ENCODE assay signal across 9 cellular contexts in the genomic region with DNA sequence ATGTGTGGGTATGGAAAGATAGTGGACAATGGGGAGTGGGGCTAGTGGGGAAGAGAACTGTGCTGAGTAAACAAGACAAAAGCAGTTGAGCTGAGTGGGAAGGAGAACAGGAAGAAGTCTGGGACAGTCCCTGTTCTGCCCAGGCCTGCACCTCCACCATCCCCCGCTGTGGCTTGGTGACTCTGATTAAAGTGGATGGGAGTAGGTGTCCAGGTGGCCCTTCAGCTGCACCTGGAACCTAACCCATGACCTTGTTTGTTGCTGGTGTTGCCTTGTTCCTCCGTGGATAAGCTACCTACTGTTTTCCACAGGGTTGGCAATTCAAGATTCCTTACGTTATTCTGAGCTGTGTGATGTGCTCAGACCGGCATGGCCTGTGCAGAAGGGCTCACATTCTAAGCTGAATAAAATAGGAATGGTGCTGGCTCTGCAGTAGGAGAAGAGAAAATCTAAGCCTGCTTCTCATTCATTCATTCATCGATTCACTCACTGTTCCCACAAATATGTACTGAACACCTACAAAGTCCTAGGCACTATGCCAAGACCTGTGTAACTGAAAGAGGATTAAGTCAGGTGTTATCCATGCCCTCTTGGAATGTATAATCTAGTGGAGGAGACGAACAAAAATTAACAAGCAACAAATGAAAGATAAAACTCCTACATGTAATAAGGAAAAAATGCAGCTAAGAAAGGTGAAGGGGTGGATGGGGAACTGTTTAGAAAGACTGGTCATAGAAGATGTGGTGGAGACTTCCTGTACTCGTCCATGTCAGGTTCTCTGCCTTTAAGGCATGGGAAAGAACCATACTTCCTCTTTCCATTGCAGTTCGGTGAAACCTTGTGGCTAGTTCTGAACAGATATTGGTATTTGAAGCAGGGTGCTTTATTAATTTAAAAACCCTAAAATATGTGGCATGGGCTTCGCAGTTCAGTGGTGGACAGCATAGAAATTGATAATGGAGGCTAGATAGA. TPM values are rescaled to one million over a fixed set of nuclear protein-coding genes. Genes with fewer than 3 reads are reported as not detected.
DNase-seq lines count a peak whose midpoint lies in the region; ATAC-seq and TF ChIP-seq lines count a peak whose summit lies in the region.
"Had no signal": no experiment of that assay in that cellular context is flagged by ENCODE, and none has a peak within 500 bp of the region (broad histone marks: within the 10 kb centered on the region; RNA-seq: fewer than 3 reads in every experiment).

No MANE protein-coding gene starts in this region.

- peaks cover 4% of the 10 kb centered on the region for H3K9me3 Mint-ChIP-seq in T-helper 1 cell treated with Interleukin-12 subunit alpha and Interleukin-12 subunit beta and Interleukin-4 antibody, amounts not matched to agents 30 μg/mL and 1 μg/mL, for 36 hours
- peaks cover 0 to 14% (median 0%) of the 10 kb centered on the region in 11 donors for H3K9me3 Mint-ChIP-seq in naive thymus-derived CD4-positive, alpha-beta T cell

- H3K4me3 ChIP-seq in naive thymus-derived CD4-positive, alpha-beta T cell (ENCODE audit: low read length), result no peak overlapping the region
- H3K4me3 ChIP-seq: SJSA1 had no signal

- intact Hi-C loops in naive thymus-derived CD4-positive, alpha-beta T cell (cut with micrococcal nuclease), result no loop called here

- peak overlapping the region; percentile 4 for H3K4me3 Mint-ChIP-seq in T-helper 1 cell treated with Interleukin-12 subunit alpha and Interleukin-12 subunit beta and Interleukin-4 antibody, amounts not matched to agents 30 μg/mL and 1 μg/mL, for 36 hours
- H3K4me3 Mint-ChIP-seq in naive thymus-derived CD4-positive, alpha-beta T cell, result peak overlapping the region in 1 of 10 donors; percentile 34

- H3K27me3 Mint-ChIP-seq in T-helper 1 cell treated with Interleukin-12 subunit alpha and Interleukin-12 subunit beta and Interleukin-4 antibody, amounts not matched to agents 30 μg/mL and 1 μg/mL, for 36 hours (ENCODE audit: low read depth), result no peaks in the 10 kb centered on the region
- H3K27me3 Mint-ChIP-seq in naive thymus-derived CD4-positive, alpha-beta T cell, result peaks cover 6 to 35% (median 14%) of the 10 kb centered on the region in 5 donors

- H3K36me3 Mint-ChIP-seq in T-helper 1 cell treated with Interleukin-12 subunit alpha and Interleukin-12 subunit beta and Interleukin-4 antibody, amounts not matched to agents 30 μg/mL and 1 μg/mL, for 36 hours (ENCODE audit: low read depth), result peaks cover 13% of the 10 kb centered on the region
- peaks cover 0 to 25% (median 0%) of the 10 kb centered on the region in 5 donors for H3K36me3 Mint-ChIP-seq in naive thymus-derived CD4-positive, alpha-beta T cell

- no peaks in the 10 kb centered on the region for H3K36me3 ChIP-seq in naive thymus-derived CD4-positive, alpha-beta T cell (ENCODE audit: control insufficient read depth in 2 of 3, insufficient read depth in 3 of 3, low read length in 3 of 3)
- H3K36me3 ChIP-seq: SJSA1 had no signal

- POLR2A ChIA-PET in naive thymus-derived CD4-positive, alpha-beta T cell (lab: Charles Lee), result no interaction called here

- H3K27ac Mint-ChIP-seq in T-helper 1 cell treated with Interleukin-12 subunit alpha and Interleukin-12 subunit beta and Interleukin-4 antibody, amounts not matched to agents 30 μg/mL and 1 μg/mL, for 36 hours, result peak overlapping the region; percentile 53
- no peak overlapping the region for H3K27ac Mint-ChIP-seq in naive thymus-derived CD4-positive, alpha-beta T cell

- TF ChIP-seq CTCF in omental fat pad (IDR thresholded peaks at IDR 0.05), result no peak

- peaks cover 0 to 5% of the 10 kb centered on the region in 2 donors for H3K4me1 ChIP-seq in naive thymus-derived CD4-positive, alpha-beta T cell (ENCODE audit: control insufficient read depth in 2 of 2, insufficient read depth in 2 of 2, low read length in 2 of 2)

- H3K27me3 ChIP-seq in naive thymus-derived CD4-positive, alpha-beta T cell (ENCODE audit: control insufficient read depth in 2 of 2, insufficient read depth in 2 of 2, low read length in 2 of 2), result no peaks in the 10 kb centered on the region
- H3K27me3 ChIP-seq: SJSA1 had no signal

- peaks cover 39% of the 10 kb centered on the region for H3K4me1 Mint-ChIP-seq in T-helper 1 cell treated with Interleukin-12 subunit alpha and Interleukin-12 subunit beta and Interleukin-4 antibody, amounts not matched to agents 30 μg/mL and 1 μg/mL, for 36 hours (ENCODE audit: low read depth)
- H3K4me1 Mint-ChIP-seq in naive thymus-derived CD4-positive, alpha-beta T cell, result peaks cover 0 to 47% (median 0%) of the 10 kb centered on the region in 7 donors

- no peak overlapping the region for H3K27ac ChIP-seq in naive thymus-derived CD4-positive, alpha-beta T cell (ENCODE audit: low read depth, low read length)
- H3K27ac ChIP-seq: SJSA1 had no signal

- H3K9me3 ChIP-seq in naive thymus-derived CD4-positive, alpha-beta T cell (ENCODE audit: control insufficient read depth in 2 of 3, low read length in 3 of 3), result no peaks in the 10 kb centered on the region
- H3K9me3 ChIP-seq: SJSA1 had no signal

- CTCF ChIA-PET in naive thymus-derived CD4-positive, alpha-beta T cell (lab: Charles Lee), result interaction anchor here (0.6 kb wide), 1 partner anchor 73 kb away, joined by 3 read pairs; no protein-coding TSS in a partner anchor

- peak; percentile 88 for ATAC-seq in HG02943 (IDR thresholded peaks at IDR 0.05; ENCODE audit: low read depth, unreplicated experiment)
- ATAC-seq in naive thymus-derived CD4-positive, alpha-beta T cell, result peak; percentile 66
- ATAC-seq in omental fat pad (ENCODE audit: low FRiP score), result no peak

- DNase-seq in T-helper 1 cell (no peak), NOMO-1 treated with DMSO at 0.1 percent for 48 hours (lab: John Stamatoyannopoulos, UW; ENCODE audit: unreplicated experiment) (peak; percentile 92), omental fat pad (ENCODE audit: low spot score) (no peak), OCI-M2 (lab: John Stamatoyannopoulos, UW; ENCODE audit: unreplicated experiment) (no peak), COLO829 (ENCODE audit: low spot score) (no peak)
- DNase-seq in naive thymus-derived CD4-positive, alpha-beta T cell, result peak in 1 of 9 donors; percentile 32

RNA-seq across cellular contexts. Expression of a gene that starts 10.1 kb away (rescaled TPM):
- total RNA-seq in naive thymus-derived CD4-positive, alpha-beta T cell, result 10 to 100 TPM in 2 of 5 experiments, 1 to 10 TPM in 3; 3.0 to 79.3 (median 5.6) TPM
- polyA plus RNA-seq in naive thymus-derived CD4-positive, alpha-beta T cell, result 10 to 100 TPM; 24.4 to 52.1 TPM
- 1 to 10 TPM; 1.6 to 9.5 (median 5.3) TPM for total RNA-seq in omental fat pad
- total RNA-seq: SJSA1 had no signal
